ENCODE assay signal across 8 cellular contexts in the genomic region with DNA sequence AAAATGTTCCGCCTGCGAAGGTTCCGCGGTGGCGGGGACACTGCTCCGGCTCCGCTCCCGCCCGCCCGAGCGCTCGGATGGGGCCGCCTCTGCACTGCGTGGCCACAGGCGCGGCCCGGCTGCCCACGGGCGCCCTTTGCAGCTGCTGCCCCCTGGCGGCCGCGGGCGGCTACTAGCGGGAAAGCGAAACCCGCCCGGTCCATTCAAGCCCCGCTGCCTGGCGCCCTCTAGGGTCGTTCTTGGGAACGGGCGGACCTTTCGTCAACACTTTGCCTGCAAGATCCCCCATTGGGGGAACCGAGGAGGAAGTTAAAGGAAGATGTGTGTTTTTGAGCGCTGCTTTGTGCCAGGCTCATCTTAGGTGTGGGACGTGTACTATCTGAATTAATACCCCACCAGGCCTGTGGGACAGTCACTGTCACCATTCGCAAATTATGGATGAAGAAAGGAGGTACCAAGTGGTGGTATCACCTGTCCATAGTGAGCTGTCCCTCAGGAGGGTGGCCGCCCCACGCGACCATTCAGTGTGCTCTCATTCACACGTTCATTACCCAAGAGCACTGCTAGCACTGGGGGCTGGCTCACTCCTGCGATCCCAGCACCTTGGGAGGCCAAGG. TPM values are rescaled to one million over a fixed set of nuclear protein-coding genes. Genes with fewer than 3 reads are reported as not detected.
DNase-seq lines count a peak whose midpoint lies in the region; TF ChIP-seq lines count a peak whose summit lies in the region.

No MANE protein-coding gene starts in this region.

- H3K27ac ChIP-seq in ovary = no peak overlapping the region
- no peak overlapping the region for H3K27ac ChIP-seq in transverse colon

- H3K27me3 ChIP-seq in H7 (ENCODE audit: control insufficient read depth, insufficient read depth, low read length) (no peaks in the 10 kb centered on the region; the same call in 1 of the 2 replicates), ovary (no peaks in the 10 kb centered on the region), transverse colon (peaks cover 10% of the 10 kb centered on the region)

- TF ChIP-seq POLR2A in ovary (IDR thresholded peaks at IDR 0.05) (no peak), transverse colon (IDR thresholded peaks at IDR 0.05) (no peak)

- H3K36me3 ChIP-seq in H7 (replicated peaks; ENCODE audit: control insufficient read depth, insufficient read depth, low read length) (no peaks in the 10 kb centered on the region), ovary (no peaks in the 10 kb centered on the region), transverse colon (no peaks in the 10 kb centered on the region)

- intact Hi-C loops in ovary (cut with DNase I) = loop anchor here (2.0 to 10.0 kb wide), 5 partner anchors 69 to 149 kb away; a partner anchor contains a TSS
- intact Hi-C loops in transverse colon (cut with DNase I; ENCODE audit: low total_unique reads) = loop anchor here (2.0 to 5.0 kb wide), 3 partner anchors 34 to 149 kb away; a partner anchor contains a TSS

- TF ChIP-seq CTCF in ovary (IDR thresholded peaks at IDR 0.05) (peak; percentile 97 to 100 (median 99)), transverse colon (IDR thresholded peaks at IDR 0.05) (peak; percentile 99 to 100 (median 100))

- WGBS in ovary, 3 donors = 5 to 6% (median 5%) methylated on average over 39 to 42 of the region's 42 CpGs
- 7% methylated on average over 41 of the region's 42 CpGs; no CpG with 5 or more reads in 1 of the 2 donors for whole genome bisulfite sequencing in transverse colon (ENCODE audit: low coverage in 1 of 2), 2 donors

- peak; percentile 88 for DNase-seq in DMS53 (lab: John Stamatoyannopoulos, UW)
- DNase-seq in H7 = peak; percentile 98
- DNase-seq in NCI-H1048 (lab: John Stamatoyannopoulos, UW) = peak; percentile 32
- DNase-seq in SK-N-DZ (ENCODE audit: low spot score) = peak; percentile 54
- peak; percentile 95 for DNase-seq in activated gamma-delta T cell treated with Interleukin-2 at 50 U/mL for 16 hours
- DNase-seq in foreskin melanocyte = peak; percentile 70
- peak; percentile 79 to 92 (median 91) for DNase-seq in ovary
- peak; percentile 94 for DNase-seq in transverse colon

- H3K4me1 ChIP-seq in ovary (ENCODE audit: insufficient read depth) = no peaks in the 10 kb centered on the region
- H3K4me1 ChIP-seq in transverse colon = peaks cover 0 to 7% (median 4%) of the 10 kb centered on the region in 4 donors

- H3K4me3 ChIP-seq in H7 (ENCODE audit: insufficient read depth, low read depth, low read length) = no peak overlapping the region
- H3K4me3 ChIP-seq in ovary = no peak overlapping the region
- no peak overlapping the region for H3K4me3 ChIP-seq in transverse colon

- TF ChIP-seq EP300 in ovary (IDR thresholded peaks at IDR 0.05) (no peak), transverse colon (IDR thresholded peaks at IDR 0.05; ENCODE audit: low read depth) (no peak)

- H3K9me3 ChIP-seq in ovary = no peaks in the 10 kb centered on the region
- H3K9me3 ChIP-seq in transverse colon = no peaks in the 10 kb centered on the region

- in situ Hi-C loops in transverse colon (cut with MboI; ENCODE audit: low pct_ligation_motif_present in 1 of 4, low pct_unique_long_range_greater_than_20kb in 1 of 4, low sequenced_read_pairs in 3 of 4) = loop anchor here in 1 of 4 donors (10.0 kb wide), 1 partner anchor 71 kb away; a partner anchor contains a TSS

RNA-seq across cellular contexts. Expression of a gene that starts 19.4 kb away (rescaled TPM):
- total RNA-seq in H7 (2014; rRNA removed; shearing (Covaris generic)) = not detected in 2 replicates
- not detected in 2 replicates for polyA plus RNA-seq in SK-N-DZ (2014; cell fraction: cytosol; rRNA removed)
- not detected in 2 replicates for polyA plus RNA-seq in SK-N-DZ (2014; cell fraction: nucleus; rRNA removed)
- total RNA-seq in ovary (1 to 10 TPM in 1 of 7 donors, under 1 TPM in 6; 0.35 to 2.0 (median 0.79) TPM), transverse colon (10 to 100 TPM in 1 of 4 donors, 1 to 10 TPM in 1, under 1 TPM in 2; 0.20 to 11.6 (median 2.1) TPM)
- polyA plus RNA-seq in ovary = under 1 TPM; 0.27 to 0.45 TPM

RNA-seq across cellular contexts. Expression of a gene that starts 24.9 kb away (rescaled TPM):
- total RNA-seq in H7 (2014; rRNA removed; shearing (Covaris generic)) = 99.0 and 111 TPM in 2 replicates
- 41.8 and 41.9 TPM in 2 replicates for polyA plus RNA-seq in SK-N-DZ (2014; cell fraction: cytosol; rRNA removed)
- 26.1 and 27.9 TPM in 2 replicates for polyA plus RNA-seq in SK-N-DZ (2014; cell fraction: nucleus; rRNA removed)
- total RNA-seq in ovary = 1 to 10 TPM; 6.3 to 9.4 (median 7.6) TPM
- polyA plus RNA-seq in ovary = 1 to 10 TPM; 2.9 to 7.3 TPM
- 1 to 10 TPM in 3 of 4 donors, under 1 TPM in 1; 0.80 to 7.5 (median 4.5) TPM for total RNA-seq in transverse colon

Comparison
In these comparisons a context has a peak if more than half of its experiments do, and no peak if none do; other contexts are left out.
1. DNase-seq: peak in every context shown above with its lines; median percentile 98 in H7; 95 in activated gamma-delta T cell treated with Interleukin-2 at 50 U/mL for 16 hours; 94 in transverse colon; 91 in ovary; 88 in DMS53; 70 in foreskin melanocyte; 54 in SK-N-DZ; 32 in NCI-H1048.